8 cellular contexts compared by ENCODE assay signal in genomic region chrX:149286940-149287349, GRCh38.
A peak's percentile ranks its signal among the peaks of the same experiment; 100 is the strongest.
DNase-seq lines count a peak whose midpoint lies in the region; ATAC-seq, FAIRE-seq and TF ChIP-seq lines count a peak whose summit lies in the region.

No MANE protein-coding gene starts in this region.

- BruUV-seq in OCI-LY7 (replicated peaks; lab: Mats Ljungman, UMichigan), result no TSS peak

- peak; percentile 3 to 70 (median 47) for DNase-seq in CD4-positive, CD25-positive, alpha-beta regulatory T cell
- DNase-seq in OCI-LY7 (ENCODE audit: low spot score), result peak; percentile 57
- DNase-seq in activated T-helper 9 cell treated with anti-CD3 and anti-CD28 coated beads, Interleukin-2, amount 50 U/mL, for 16 hours (ENCODE audit: low read depth), result peak; percentile 8
- DNase-seq in glutamatergic neuron, result peak; percentile 39
- DNase-seq in small intestine, result peak; percentile 30
- DNase-seq in sigmoid colon, result no peak

- TF ChIP-seq CTCF in OCI-LY7 (conservative IDR thresholded peaks at IDR 0.05; ENCODE audit: low read length) (peak; percentile 79), glutamatergic neuron (IDR thresholded peaks at IDR 0.05; ENCODE audit: partially characterized antibody, unreplicated experiment) (peak; percentile 73), sigmoid colon (IDR thresholded peaks at IDR 0.05) (peak in 1 of 4 experiments; percentile 41)

- WGBS in small intestine, 3 donors, result 21 to 28% (median 25%) methylated on average over 4 of the region's 4 CpGs
- 24 to 25% methylated on average over 4 of the region's 4 CpGs for WGBS in sigmoid colon, 2 donors

- peaks cover 5% of the 10 kb centered on the region for H3K27me3 Mint-ChIP-seq in CD4-positive, CD25-positive, alpha-beta regulatory T cell
- H3K27me3 Mint-ChIP-seq in glutamatergic neuron (ENCODE audit: unreplicated experiment), result no peaks in the 10 kb centered on the region

- H3K27ac Mint-ChIP-seq in CD4-positive, CD25-positive, alpha-beta regulatory T cell, result no peak overlapping the region
- no peak overlapping the region for H3K27ac Mint-ChIP-seq in glutamatergic neuron (ENCODE audit: unreplicated experiment)

- no peak overlapping the region for H2AFZ ChIP-seq in OCI-LY7 (ENCODE audit: low read length)

- H3K4me2 ChIP-seq in OCI-LY7 (ENCODE audit: low read length), result no peak overlapping the region

- TF ChIP-seq EP300 in sigmoid colon (IDR thresholded peaks at IDR 0.05), result no peak

- H3K27me3 ChIP-seq in CD4-positive, CD25-positive, alpha-beta regulatory T cell (ENCODE audit: control insufficient read depth, insufficient read depth, low read length), result no peaks in the 10 kb centered on the region
- H3K27me3 ChIP-seq in small intestine (ENCODE audit: control insufficient read depth in 2 of 2, insufficient read depth in 2 of 2, low read length in 2 of 2) (no peaks in the 10 kb centered on the region), sigmoid colon (no peaks in the 10 kb centered on the region)

- no peaks in the 10 kb centered on the region for H4K20me1 ChIP-seq in OCI-LY7 (ENCODE audit: insufficient read depth, low read length)

- intact Hi-C loops in OCI-LY7 (cut with micrococcal nuclease; ENCODE audit: unreplicated experiment) (loop anchor here (2.0 to 10.0 kb wide), 3 partner anchors 188 to 1238 kb away; no protein-coding TSS in a partner anchor), sigmoid colon (cut with DNase I) (no loop called here)

- no peak for ATAC-seq in CD4-positive, CD25-positive, alpha-beta regulatory T cell (ENCODE audit: low read depth in 2 of 2)
- ATAC-seq in GM18870 (IDR thresholded peaks at IDR 0.05; ENCODE audit: unreplicated experiment), result peak; percentile 84
- ATAC-seq in HG03520 (IDR thresholded peaks at IDR 0.05; ENCODE audit: unreplicated experiment), result peak; percentile 70

- no peaks in the 10 kb centered on the region for H3K36me3 ChIP-seq in CD4-positive, CD25-positive, alpha-beta regulatory T cell (ENCODE audit: control insufficient read depth, insufficient read depth, low read length)
- H3K36me3 ChIP-seq in OCI-LY7 (ENCODE audit: insufficient read depth, low read length), result no peaks in the 10 kb centered on the region
- H3K36me3 ChIP-seq in small intestine (ENCODE audit: control insufficient read depth in 2 of 2, insufficient read depth in 2 of 2, low read length in 2 of 2), result no peaks in the 10 kb centered on the region
- no peaks in the 10 kb centered on the region for H3K36me3 ChIP-seq in sigmoid colon

- H3K9me2 ChIP-seq in OCI-LY7 (ENCODE audit: insufficient read depth, low read length), result no peaks in the 10 kb centered on the region

- H3K9me3 ChIP-seq in CD4-positive, CD25-positive, alpha-beta regulatory T cell (ENCODE audit: control insufficient read depth in 2 of 2, low read length in 2 of 2), result no peaks in the 10 kb centered on the region
- no peaks in the 10 kb centered on the region for H3K9me3 ChIP-seq in OCI-LY7 (ENCODE audit: low read length)
- H3K9me3 ChIP-seq in small intestine (ENCODE audit: control insufficient read depth, low read depth), result no peaks in the 10 kb centered on the region
- H3K9me3 ChIP-seq in sigmoid colon, result no peaks in the 10 kb centered on the region

- H3K4me1 Mint-ChIP-seq in CD4-positive, CD25-positive, alpha-beta regulatory T cell, result no peaks in the 10 kb centered on the region
- H3K4me1 Mint-ChIP-seq in glutamatergic neuron (ENCODE audit: low read depth, unreplicated experiment), result no peaks in the 10 kb centered on the region

- peaks cover 0 to 1% (median 0%) of the 10 kb centered on the region in 7 donors for H3K9me3 Mint-ChIP-seq in CD4-positive, CD25-positive, alpha-beta regulatory T cell
- no peaks in the 10 kb centered on the region for H3K9me3 Mint-ChIP-seq in glutamatergic neuron (ENCODE audit: unreplicated experiment)

- TF ChIP-seq POLR2A in sigmoid colon (IDR thresholded peaks at IDR 0.05), result no peak

- peak overlapping the region in 1 of 4 donors; percentile 38 for H3K4me3 Mint-ChIP-seq in CD4-positive, CD25-positive, alpha-beta regulatory T cell
- no peak overlapping the region for H3K4me3 Mint-ChIP-seq in glutamatergic neuron (ENCODE audit: unreplicated experiment)

- POLR2A ChIA-PET in OCI-LY7 (lab: Charles Lee), result interaction anchor here (0.7 kb wide), 1 partner anchor 17 kb away, joined by 3 read pairs; no protein-coding TSS in a partner anchor

- CTCF ChIA-PET in OCI-LY7 (lab: Charles Lee; ENCODE audit: unreplicated experiment), result no interaction called here

- no peak for FAIRE-seq in small intestine (lab: Jason Lieb, UNC)

- H3K4me1 ChIP-seq in CD4-positive, CD25-positive, alpha-beta regulatory T cell (ENCODE audit: control insufficient read depth, insufficient read depth, low read length, poor library complexity, severe bottlenecking), result no peaks in the 10 kb centered on the region
- H3K4me1 ChIP-seq in OCI-LY7 (ENCODE audit: insufficient read depth, low read length, poor library complexity, severe bottlenecking) (no peaks in the 10 kb centered on the region), small intestine (ENCODE audit: control insufficient read depth in 2 of 2, insufficient read depth in 1 of 2, low read depth in 1 of 2, low read length in 1 of 2) (no peaks in the 10 kb centered on the region), sigmoid colon (no peaks in the 10 kb centered on the region)

- no peak overlapping the region for H3K4me3 ChIP-seq in CD4-positive, CD25-positive, alpha-beta regulatory T cell (ENCODE audit: low read depth, low read length)
- H3K4me3 ChIP-seq in OCI-LY7 (ENCODE audit: low read depth, low read length, poor library complexity, severe bottlenecking), result no peak overlapping the region
- H3K4me3 ChIP-seq in small intestine (ENCODE audit: low read depth in 1 of 2, low read length in 2 of 2), result no peak overlapping the region
- H3K4me3 ChIP-seq in sigmoid colon, result no peak overlapping the region

- H3K36me3 Mint-ChIP-seq in CD4-positive, CD25-positive, alpha-beta regulatory T cell, result no peaks in the 10 kb centered on the region
- no peaks in the 10 kb centered on the region for H3K36me3 Mint-ChIP-seq in glutamatergic neuron (ENCODE audit: unreplicated experiment)

- H3K79me2 ChIP-seq in OCI-LY7 (ENCODE audit: insufficient read depth, low read depth, low read length), result no peaks in the 10 kb centered on the region

- H3K27ac ChIP-seq in CD4-positive, CD25-positive, alpha-beta regulatory T cell (ENCODE audit: insufficient read depth, low read length, poor library complexity, severe bottlenecking), result no peak overlapping the region
- no peak overlapping the region for H3K27ac ChIP-seq in OCI-LY7 (ENCODE audit: low read depth, low read length, poor library complexity, severe bottlenecking)
- H3K27ac ChIP-seq in small intestine (ENCODE audit: low read depth in 1 of 2, low read length in 1 of 2), result no peak overlapping the region
- H3K27ac ChIP-seq in sigmoid colon, result no peak overlapping the region

Comparison
In these comparisons a context has a peak if more than half of its experiments do, and no peak if none do; other contexts are left out.
1. ATAC-seq: peak in GM18870 (single experiment) and HG03520 (single experiment); none in CD4-positive, CD25-positive, alpha-beta regulatory T cell (0 of 2).